Comparison of ENCODE assay signal across 1 cellular context in genomic region chr17:47275245-47275984, GRCh38.
TF ChIP-seq lines count a peak whose summit lies in the region.

No MANE protein-coding gene starts in this region.

TF ChIP-seq in K562, 482 proteins besides CTCF, POLR2A, EP300 and RAD21 (continued from another document and continues in another):
- TF ChIP-seq UBTF (IDR thresholded peaks at IDR 0.05; ENCODE audit: borderline replicate concordance in 1 of 2, low read depth in 2 of 2, low read length in 2 of 2) (0 out of 4 replicates have a peak, but pooled peaks of 1 of the 2 experiments have one; percentile 41), BCOR (IDR thresholded peaks at IDR 0.05) (peak; percentile 40; the same call in 1 of the 2 replicates), PTTG1 (tag; IDR thresholded peaks at IDR 0.05; ENCODE audit: low read depth) (no peak), ARHGAP35 (IDR thresholded peaks at IDR 0.05; ENCODE audit: partially characterized antibody) (peak; percentile 20), CEBPZ (IDR thresholded peaks at IDR 0.05; ENCODE audit: borderline replicate concordance, low read depth, low read length) (no peak), ZNF140 (CRISPR knock-in tag; IDR thresholded peaks at IDR 0.05) (no peak), NFXL1 (CRISPR knock-in tag; IDR thresholded peaks at IDR 0.05) (no peak), POLR2B (IDR thresholded peaks at IDR 0.05; ENCODE audit: low read depth, partially characterized antibody) (no peak), ZNF639 (CRISPR knock-in tag; conservative IDR thresholded peaks at IDR 0.05 in 1 of 2, IDR thresholded peaks at IDR 0.05 in 1 of 2) (peak in 1 of 2 experiments; percentile 83; a peak in 2 of 4 replicates), ZEB2 (IDR thresholded peaks at IDR 0.05) (peak; percentile 98), PRPF4 (IDR thresholded peaks at IDR 0.05; ENCODE audit: insufficient read depth, low read depth, low read length, poor library complexity, severe bottlenecking) (no peak), ZNF586 (CRISPR knock-in tag; conservative IDR thresholded peaks at IDR 0.05) (no peak), NFIX (CRISPR knock-in tag; IDR thresholded peaks at IDR 0.05; ENCODE audit: low read depth) (no peak), NRF1 (conservative IDR thresholded peaks at IDR 0.05 in 1 of 2, IDR thresholded peaks at IDR 0.05 in 1 of 2) (peak in 1 of 2 experiments; percentile 33; a peak in 2 of 4 replicates), HDAC1 (IDR thresholded peaks at IDR 0.05) (peak in 1 of 2 experiments; percentile 66; a peak in 1 of 4 replicates), CUX1 (CRISPR knock-in tag; IDR thresholded peaks at IDR 0.05) (no peak), HMGN3 (IDR thresholded peaks at IDR 0.05; ENCODE audit: borderline replicate concordance, extremely low read depth, insufficient read length, low read depth, low read length) (peak; percentile 75), CHD1 (IDR thresholded peaks at IDR 0.05; ENCODE audit: low read length) (no peak), NCOA4 (IDR thresholded peaks at IDR 0.05; ENCODE audit: partially characterized antibody) (no peak), RCOR1 (IDR thresholded peaks at IDR 0.05; ENCODE audit: borderline replicate concordance in 1 of 2, low read depth in 2 of 2, low read length in 2 of 2) (0 out of 4 replicates have a peak, but pooled peaks of 1 of the 2 experiments have one; percentile 45), MECOM (CRISPR knock-in tag; IDR thresholded peaks at IDR 0.05) (no peak), MXD1 (CRISPR knock-in tag; IDR thresholded peaks at IDR 0.05; ENCODE audit: borderline replicate concordance, poor library complexity, severe bottlenecking) (no peak), SRF (CRISPR knock-in tag; IDR thresholded peaks at IDR 0.05) (peak; percentile 39 to 97; a peak in 3 of 4 replicates), NKRF (IDR thresholded peaks at IDR 0.05; ENCODE audit: borderline replicate concordance) (0 out of 2 replicates have a peak, but pooled peaks have one; percentile 37), LARP7 (IDR thresholded peaks at IDR 0.05) (0 out of 2 replicates have a peak, but pooled peaks have one; percentile 13), ZKSCAN3 (CRISPR knock-in tag; IDR thresholded peaks at IDR 0.05) (no peak), ZBTB33 (CRISPR knock-in tag; IDR thresholded peaks at IDR 0.05) (no peak), JUNB (CRISPR knock-in tag; conservative IDR thresholded peaks at IDR 0.05) (no peak), VEZF1 (CRISPR knock-in tag; IDR thresholded peaks at IDR 0.05) (peak; percentile 50), ZNF695 (CRISPR knock-in tag; IDR thresholded peaks at IDR 0.05) (no peak), NR4A1 (CRISPR knock-in tag; IDR thresholded peaks at IDR 0.05) (no peak), NR4A1 (tag; IDR thresholded peaks at IDR 0.05) (0 out of 2 replicates have a peak, but pooled peaks have one; percentile 35), NR0B1 (IDR thresholded peaks at IDR 0.05; ENCODE audit: partially characterized antibody) (no peak)
